9 cellular contexts compared by ENCODE assay signal in genomic region chr10:96588601-96589419, GRCh38. TPM values are rescaled to one million over a fixed set of nuclear protein-coding genes. Genes with fewer than 3 reads are reported as not detected.
DNase-seq lines count a peak whose midpoint lies in the region; ATAC-seq, FAIRE-seq and TF ChIP-seq lines count a peak whose summit lies in the region.
"Had no signal": no experiment of that assay in that cellular context is flagged by ENCODE, and none has a peak within 500 bp of the region (broad histone marks: within the 10 kb centered on the region; RNA-seq: fewer than 3 reads in every experiment).

No MANE protein-coding gene starts in this region.

- FAIRE-seq in H54 (lab: Jason Lieb, UNC): peak; percentile 57

- TF ChIP-seq POLR2A in H54 (IDR thresholded peaks at IDR 0.05; ENCODE audit: low read depth, low read length): no peak

- DNase-seq in H54 (ENCODE audit: insufficient read length, low spot score) (no peak), RKO (ENCODE audit: low spot score) (peak; percentile 87), renal cortical epithelial cell (ENCODE audit: low read depth) (peak; percentile 65), substantia nigra (lab: John Stamatoyannopoulos, UW) (no peak)
- DNase-seq: effector memory CD8-positive, alpha-beta T cell; NCI-H1048 had no signal

- no peak overlapping the region for H3K27ac ChIP-seq in substantia nigra (ENCODE audit: low read depth, low read length, poor library complexity, severe bottlenecking)

- ATAC-seq in GM18499 (IDR thresholded peaks at IDR 0.05; ENCODE audit: insufficient read depth, unreplicated experiment): peak; percentile 39
- ATAC-seq in HG03045 (IDR thresholded peaks at IDR 0.05; ENCODE audit: unreplicated experiment): no peak
- no peak for ATAC-seq in HG02763 (IDR thresholded peaks at IDR 0.05; ENCODE audit: unreplicated experiment)
- ATAC-seq: effector memory CD8-positive, alpha-beta T cell had no signal

RNA-seq across cellular contexts. Expression of gene TM9SF3, which starts 2.0 kb away (rescaled TPM):
- 164 and 169 TPM in 2 replicates for total RNA-seq in renal cortical epithelial cell

Comparison
In these comparisons a context has a peak if more than half of its experiments do, and no peak if none do; other contexts are left out.
1. DNase-seq: peak in RKO (single experiment) and renal cortical epithelial cell (single experiment); none in H54 (single experiment) and substantia nigra (0 of 49).